18 cellular contexts compared by ENCODE assay signal in genomic region chr15:29039466-29040366, GRCh38.
DNase-seq lines count a peak whose midpoint lies in the region; ATAC-seq and TF ChIP-seq lines count a peak whose summit lies in the region.
"Had no signal": no experiment of that assay in that cellular context is flagged by ENCODE, and none has a peak within 500 bp of the region (broad histone marks: within the 10 kb centered on the region; RNA-seq: fewer than 3 reads in every experiment).

No MANE protein-coding gene starts in this region.

- peak overlapping the region; percentile 31 for H3K27ac ChIP-seq in AG04450 (ENCODE audit: low read depth, low read length)
- H3K27ac ChIP-seq: KMS-11, ovary, thoracic aorta had no signal

- no peak for TF ChIP-seq CTCF in AG04450 (IDR thresholded peaks at IDR 0.05; ENCODE audit: low read depth, low read length)

- no peak overlapping the region for H3K27ac Mint-ChIP-seq in activated naive CD8-positive, alpha-beta T cell treated with anti-CD3 and anti-CD28 coated beads, Interleukin-2, amount 10 ng/mL, durations not matched to agents 7 days and 5 days
- H3K27ac Mint-ChIP-seq: activated T-helper 2 cell treated with anti-CD3 and anti-CD28 coated beads, Interferon-gamma antibody, Interleukin-2, Interleukin-4, amounts not matched to agents 10 μg/mL and 5 μg/mL and 100 μg/mL, durations not matched to agents 14 hours and 24 hours and 36 hours had no signal

- no peaks in the 10 kb centered on the region for H3K27me3 Mint-ChIP-seq in activated naive CD8-positive, alpha-beta T cell treated with anti-CD3 and anti-CD28 coated beads, Interleukin-2, amount 10 ng/mL, durations not matched to agents 7 days and 5 days

- DNase-seq in AG04450 (ENCODE audit: low read depth, low spot score) (no peak), islet precursor cell (peak; percentile 28), AG08396 (ENCODE audit: low spot score) (no peak), amygdala (lab: John Stamatoyannopoulos, UW) (no peak)
- no peak for DNase-seq in activated naive CD8-positive, alpha-beta T cell treated with anti-CD3 and anti-CD28 coated beads, Interleukin-2, amount 10 ng/mL, durations not matched to agents 7 days and 5 days
- DNase-seq: AML-193, mesendoderm, NCI-H1694, NCI-H526 treated with DMSO at 0.1 percent for 48 hours, ovary, small intestine had no signal

- H3K4me1 Mint-ChIP-seq in activated naive CD8-positive, alpha-beta T cell treated with anti-CD3 and anti-CD28 coated beads, Interleukin-2, amount 10 ng/mL, durations not matched to agents 7 days and 5 days = peaks cover 43% of the 10 kb centered on the region

- H3K9me3 Mint-ChIP-seq in activated naive CD8-positive, alpha-beta T cell treated with anti-CD3 and anti-CD28 coated beads, Interleukin-2, amount 10 ng/mL, durations not matched to agents 7 days and 5 days = no peaks in the 10 kb centered on the region
- H3K9me3 Mint-ChIP-seq: activated T-helper 2 cell treated with anti-CD3 and anti-CD28 coated beads, Interferon-gamma antibody, Interleukin-2, Interleukin-4, amounts not matched to agents 10 μg/mL and 5 μg/mL and 100 μg/mL, durations not matched to agents 14 hours and 24 hours and 36 hours had no signal

- H3K36me3 Mint-ChIP-seq in activated naive CD8-positive, alpha-beta T cell treated with anti-CD3 and anti-CD28 coated beads, Interleukin-2, amount 10 ng/mL, durations not matched to agents 7 days and 5 days = peaks cover 6% of the 10 kb centered on the region

- CTCF ChIA-PET in AG04450 (lab: Charles Lee) = interaction anchor here (0.7 to 1.2 kb wide), 2 partner anchors 10 to 63 kb away, joined by 3 to 12 read pairs; no protein-coding TSS in a partner anchor

- peak overlapping the region; percentile 26 for H3K4me3 Mint-ChIP-seq in activated naive CD8-positive, alpha-beta T cell treated with anti-CD3 and anti-CD28 coated beads, Interleukin-2, amount 10 ng/mL, durations not matched to agents 7 days and 5 days

- peak; percentile 67 for ATAC-seq in HG02610 (IDR thresholded peaks at IDR 0.05; ENCODE audit: unreplicated experiment)
- ATAC-seq in activated naive CD8-positive, alpha-beta T cell treated with anti-CD3 and anti-CD28 coated beads, Interleukin-2, amount 10 ng/mL, durations not matched to agents 7 days and 5 days (ENCODE audit: low read depth) = peak; percentile 45
- no peak for ATAC-seq in GM21723 (IDR thresholded peaks at IDR 0.05; ENCODE audit: unreplicated experiment)
- ATAC-seq in GM21529 (IDR thresholded peaks at IDR 0.05; ENCODE audit: unreplicated experiment) = no peak
- ATAC-seq: Panc1 had no signal

- no peaks in the 10 kb centered on the region for H3K9me3 ChIP-seq in AG04450 (ENCODE audit: control insufficient read depth, insufficient read depth, low read length)
- H3K9me3 ChIP-seq: ovary, thoracic aorta had no signal

- H3K27me3 ChIP-seq in AG04450 (ENCODE audit: control insufficient read depth, insufficient read depth, low read length) = no peaks in the 10 kb centered on the region
- H3K27me3 ChIP-seq: ovary had no signal

- POLR2A ChIA-PET in AG04450 (lab: Yijun Ruan, JAX) = no interaction called here
- POLR2A ChIA-PET in activated naive CD8-positive, alpha-beta T cell treated with anti-CD3 and anti-CD28 coated beads, Interleukin-2, amount 10 ng/mL, durations not matched to agents 7 days and 5 days (lab: Charles Lee) = interaction anchor here (1.0 to 1.5 kb wide), 2 partner anchors 8 to 11 kb away, joined by 3 to 4 read pairs; no protein-coding TSS in a partner anchor

- no peak overlapping the region for H3K4me3 ChIP-seq in AG04450 (ENCODE audit: low read depth, low read length)
- H3K4me3 ChIP-seq: ovary, thoracic aorta had no signal

Comparison
In these comparisons a context has a peak if more than half of its experiments do, and no peak if none do; other contexts are left out.
1. ATAC-seq: peak in HG02610 (single experiment) and activated naive CD8-positive, alpha-beta T cell treated with anti-CD3 and anti-CD28 coated beads, Interleukin-2, amount 10 ng/mL, durations not matched to agents 7 days and 5 days (single experiment); none in GM21723 (single experiment) and GM21529 (single experiment).